In genomic region chr18:50128506-50129271, GRCh38 we compare ENCODE assay signal across 2 cellular contexts.
TF ChIP-seq lines count a peak whose summit lies in the region.

No MANE protein-coding gene starts in this region.

TF ChIP-seq in WTC11, 78 proteins besides CTCF, POLR2A, EP300 and RAD21 (continued from another document):
- TF ChIP-seq E2F5 (CRISPR knock-in tag; IDR thresholded peaks at IDR 0.05), result no peak
- no peak for TF ChIP-seq USF1 (CRISPR knock-in tag; IDR thresholded peaks at IDR 0.05)
- TF ChIP-seq NFATC4 (CRISPR knock-in tag; IDR thresholded peaks at IDR 0.05), result no peak
- TF ChIP-seq CDX4 (CRISPR knock-in tag; IDR thresholded peaks at IDR 0.05; ENCODE audit: borderline replicate concordance), result no peak
- no peak for TF ChIP-seq IRF1 (CRISPR knock-in tag; IDR thresholded peaks at IDR 0.05)
- TF ChIP-seq FOXK1 (CRISPR knock-in tag; IDR thresholded peaks at IDR 0.05), result no peak
- TF ChIP-seq TEAD4 (CRISPR knock-in tag; IDR thresholded peaks at IDR 0.05), result no peak
- TF ChIP-seq RORB (CRISPR knock-in tag; IDR thresholded peaks at IDR 0.05), result no peak
- no peak for TF ChIP-seq ZNF671 (CRISPR knock-in tag; IDR thresholded peaks at IDR 0.05)
- TF ChIP-seq SMAD3 (CRISPR knock-in tag; IDR thresholded peaks at IDR 0.05; ENCODE audit: borderline replicate concordance), result no peak
- TF ChIP-seq KAT7 (CRISPR knock-in tag; IDR thresholded peaks at IDR 0.05; ENCODE audit: borderline replicate concordance), result no peak
- TF ChIP-seq FOXP4 (CRISPR knock-in tag; IDR thresholded peaks at IDR 0.05), result no peak
- no peak for TF ChIP-seq CREB1 (CRISPR knock-in tag; IDR thresholded peaks at IDR 0.05)
TF ChIP-seq in WTC11: peak in this region for 0.

TF ChIP-seq in liver, 16 proteins besides CTCF, POLR2A, EP300 and RAD21 (continued from another document):
- TF ChIP-seq REST (IDR thresholded peaks at IDR 0.05), result no peak
- no peak for TF ChIP-seq YY1 (IDR thresholded peaks at IDR 0.05)
- TF ChIP-seq SP1 (IDR thresholded peaks at IDR 0.05), result peak; percentile 87
- no peak for TF ChIP-seq NR2F2 (IDR thresholded peaks at IDR 0.05)
- TF ChIP-seq HNF4A (conservative IDR thresholded peaks at IDR 0.05), result peak; percentile 99
- peak; percentile 92 for TF ChIP-seq HNF4G (IDR thresholded peaks at IDR 0.05)
- TF ChIP-seq RXRA (IDR thresholded peaks at IDR 0.05), result peak; percentile 29 to 46
- no peak for TF ChIP-seq GABPA (IDR thresholded peaks at IDR 0.05 in 1 of 2, conservative IDR thresholded peaks at IDR 0.05 in 1 of 2)
